Comparison of ENCODE assay signal across 1 cellular context in the genomic region with DNA sequence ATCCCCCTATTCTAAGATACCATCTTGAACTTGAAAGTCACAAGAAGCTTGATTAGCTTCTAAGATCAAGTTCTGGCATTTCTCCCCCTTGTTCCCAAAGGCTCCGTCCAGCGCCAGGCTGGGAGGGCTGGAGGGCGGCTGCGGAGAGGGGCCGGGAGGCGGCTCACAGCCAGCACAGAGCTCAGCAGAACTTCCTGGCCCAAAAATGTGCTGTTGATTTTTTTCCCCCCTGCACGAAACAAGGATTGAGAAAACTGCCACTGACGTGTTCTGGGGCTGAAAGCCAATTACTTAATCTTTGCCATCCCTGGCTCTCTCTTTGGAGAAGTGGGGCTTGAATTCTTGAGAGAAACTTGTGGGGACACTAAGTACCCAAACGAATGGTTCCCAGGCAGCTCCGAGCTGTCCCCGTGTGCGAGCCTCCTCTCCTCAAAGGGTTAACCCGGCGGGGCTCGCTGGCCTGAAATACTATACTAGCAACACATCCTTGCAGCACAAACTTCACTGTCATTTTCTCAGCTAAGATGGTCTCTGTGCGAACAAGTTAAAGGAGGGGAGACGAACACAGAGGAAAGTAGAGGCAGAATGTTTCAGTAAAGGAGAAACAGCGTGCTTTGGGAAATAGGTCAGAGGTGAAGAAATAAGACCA.
TF ChIP-seq lines count a peak whose summit lies in the region.

No MANE protein-coding gene starts in this region.

TF ChIP-seq in K562, 482 proteins besides CTCF, POLR2A, EP300 and RAD21 (continued from another document and continues in another):
- TF ChIP-seq ETV6 (IDR thresholded peaks at IDR 0.05; ENCODE audit: borderline replicate concordance in 1 of 2, low read depth in 2 of 2, low read length in 1 of 2), result 0 out of 4 replicates have a peak, but pooled peaks of 1 of the 2 experiments have one; percentile 35
- TF ChIP-seq ETV6 (CRISPR knock-in tag; IDR thresholded peaks at IDR 0.05; ENCODE audit: borderline replicate concordance), result no peak
- TF ChIP-seq MED1 (CRISPR knock-in tag; IDR thresholded peaks at IDR 0.05; ENCODE audit: borderline replicate concordance), result no peak
- no peak for TF ChIP-seq KLF1 (tag; IDR thresholded peaks at IDR 0.05)
- TF ChIP-seq ZNF586 (CRISPR knock-in tag; conservative IDR thresholded peaks at IDR 0.05), result no peak
- TF ChIP-seq POLR2B (IDR thresholded peaks at IDR 0.05; ENCODE audit: low read depth, partially characterized antibody), result peak; percentile 35
- peak; percentile 61; the same call in 1 of the 2 replicates for TF ChIP-seq GTF2E2 (tag; IDR thresholded peaks at IDR 0.05)
- TF ChIP-seq CREB1 (IDR thresholded peaks at IDR 0.05), result peak; percentile 28; the same call in 1 of the 2 replicates
- TF ChIP-seq CREB1 (CRISPR knock-in tag; IDR thresholded peaks at IDR 0.05), result no peak
- TF ChIP-seq BCL6 (CRISPR knock-in tag; IDR thresholded peaks at IDR 0.05), result no peak
- TF ChIP-seq NFIC (IDR thresholded peaks at IDR 0.05), result 0 out of 2 replicates have a peak, but pooled peaks have one; percentile 21
- no peak for TF ChIP-seq FOXJ3 (CRISPR knock-in tag; IDR thresholded peaks at IDR 0.05)
- TF ChIP-seq, protein P1, sequence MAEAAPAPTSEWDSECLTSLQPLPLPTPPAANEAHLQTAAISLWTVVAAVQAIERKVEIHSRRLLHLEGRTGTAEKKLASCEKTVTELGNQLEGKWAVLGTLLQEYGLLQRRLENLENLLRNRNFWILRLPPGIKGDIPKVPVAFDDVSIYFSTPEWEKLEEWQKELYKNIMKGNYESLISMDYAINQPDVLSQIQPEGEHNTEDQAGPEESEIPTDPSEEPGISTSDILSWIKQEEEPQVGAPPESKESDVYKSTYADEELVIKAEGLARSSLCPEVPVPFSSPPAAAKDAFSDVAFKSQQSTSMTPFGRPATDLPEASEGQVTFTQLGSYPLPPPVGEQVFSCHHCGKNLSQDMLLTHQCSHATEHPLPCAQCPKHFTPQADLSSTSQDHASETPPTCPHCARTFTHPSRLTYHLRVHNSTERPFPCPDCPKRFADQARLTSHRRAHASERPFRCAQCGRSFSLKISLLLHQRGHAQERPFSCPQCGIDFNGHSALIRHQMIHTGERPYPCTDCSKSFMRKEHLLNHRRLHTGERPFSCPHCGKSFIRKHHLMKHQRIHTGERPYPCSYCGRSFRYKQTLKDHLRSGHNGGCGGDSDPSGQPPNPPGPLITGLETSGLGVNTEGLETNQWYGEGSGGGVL (CRISPR knock-in tag; IDR thresholded peaks at IDR 0.05), result no peak
- TF ChIP-seq FOXK2 (conservative IDR thresholded peaks at IDR 0.05 in 1 of 2, IDR thresholded peaks at IDR 0.05 in 1 of 2; ENCODE audit: low read depth in 2 of 2), result peak in 1 of 2 experiments; percentile 15; a peak in 1 of 4 replicates
- TF ChIP-seq NFATC3 (IDR thresholded peaks at IDR 0.05), result peak; percentile 94
- TF ChIP-seq RB1 (IDR thresholded peaks at IDR 0.05; ENCODE audit: low read depth), result 0 out of 2 replicates have a peak, but pooled peaks have one; percentile 20
- 0 out of 2 replicates have a peak, but pooled peaks have one; percentile 17 for TF ChIP-seq LCOR (CRISPR knock-in tag; IDR thresholded peaks at IDR 0.05)
- TF ChIP-seq TAF1 (IDR thresholded peaks at IDR 0.05; ENCODE audit: control insufficient read depth, extremely low read depth, insufficient read depth, low read length, severe bottlenecking), result peak; percentile 19
- TF ChIP-seq, protein P2, sequence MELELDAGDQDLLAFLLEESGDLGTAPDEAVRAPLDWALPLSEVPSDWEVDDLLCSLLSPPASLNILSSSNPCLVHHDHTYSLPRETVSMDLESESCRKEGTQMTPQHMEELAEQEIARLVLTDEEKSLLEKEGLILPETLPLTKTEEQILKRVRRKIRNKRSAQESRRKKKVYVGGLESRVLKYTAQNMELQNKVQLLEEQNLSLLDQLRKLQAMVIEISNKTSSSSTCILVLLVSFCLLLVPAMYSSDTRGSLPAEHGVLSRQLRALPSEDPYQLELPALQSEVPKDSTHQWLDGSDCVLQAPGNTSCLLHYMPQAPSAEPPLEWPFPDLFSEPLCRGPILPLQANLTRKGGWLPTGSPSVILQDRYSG (tag; conservative IDR thresholded peaks at IDR 0.05; ENCODE audit: low read depth), result no peak
- TF ChIP-seq OTX1 (CRISPR knock-in tag; IDR thresholded peaks at IDR 0.05), result no peak
- TF ChIP-seq PHTF2 (CRISPR knock-in tag; IDR thresholded peaks at IDR 0.05), result no peak
- TF ChIP-seq, protein P3, sequence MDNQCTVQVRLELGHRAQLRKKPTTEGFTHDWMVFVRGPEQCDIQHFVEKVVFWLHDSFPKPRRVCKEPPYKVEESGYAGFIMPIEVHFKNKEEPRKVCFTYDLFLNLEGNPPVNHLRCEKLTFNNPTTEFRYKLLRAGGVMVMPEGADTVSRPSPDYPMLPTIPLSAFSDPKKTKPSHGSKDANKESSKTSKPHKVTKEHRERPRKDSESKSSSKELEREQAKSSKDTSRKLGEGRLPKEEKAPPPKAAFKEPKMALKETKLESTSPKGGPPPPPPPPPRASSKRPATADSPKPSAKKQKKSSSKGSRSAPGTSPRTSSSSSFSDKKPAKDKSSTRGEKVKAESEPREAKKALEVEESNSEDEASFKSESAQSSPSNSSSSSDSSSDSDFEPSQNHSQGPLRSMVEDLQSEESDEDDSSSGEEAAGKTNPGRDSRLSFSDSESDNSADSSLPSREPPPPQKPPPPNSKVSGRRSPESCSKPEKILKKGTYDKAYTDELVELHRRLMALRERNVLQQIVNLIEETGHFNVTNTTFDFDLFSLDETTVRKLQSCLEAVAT (IDR thresholded peaks at IDR 0.05), result peak; percentile 24 to 61; a peak in 2 of 4 replicates
- TF ChIP-seq ZBTB17 (CRISPR knock-in tag; IDR thresholded peaks at IDR 0.05), result peak; percentile 27; the same call in 1 of the 2 replicates
- TF ChIP-seq CBX3 (IDR thresholded peaks at IDR 0.05; ENCODE audit: borderline replicate concordance in 1 of 2, low read length in 2 of 2), result peak in 1 of 2 experiments; percentile 25; a peak in 1 of 3 replicates
- TF ChIP-seq, protein P4, sequence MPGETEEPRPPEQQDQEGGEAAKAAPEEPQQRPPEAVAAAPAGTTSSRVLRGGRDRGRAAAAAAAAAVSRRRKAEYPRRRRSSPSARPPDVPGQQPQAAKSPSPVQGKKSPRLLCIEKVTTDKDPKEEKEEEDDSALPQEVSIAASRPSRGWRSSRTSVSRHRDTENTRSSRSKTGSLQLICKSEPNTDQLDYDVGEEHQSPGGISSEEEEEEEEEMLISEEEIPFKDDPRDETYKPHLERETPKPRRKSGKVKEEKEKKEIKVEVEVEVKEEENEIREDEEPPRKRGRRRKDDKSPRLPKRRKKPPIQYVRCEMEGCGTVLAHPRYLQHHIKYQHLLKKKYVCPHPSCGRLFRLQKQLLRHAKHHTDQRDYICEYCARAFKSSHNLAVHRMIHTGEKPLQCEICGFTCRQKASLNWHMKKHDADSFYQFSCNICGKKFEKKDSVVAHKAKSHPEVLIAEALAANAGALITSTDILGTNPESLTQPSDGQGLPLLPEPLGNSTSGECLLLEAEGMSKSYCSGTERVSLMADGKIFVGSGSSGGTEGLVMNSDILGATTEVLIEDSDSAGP (CRISPR knock-in tag; IDR thresholded peaks at IDR 0.05), result peak; percentile 59; the same call in 1 of the 2 replicates
- TF ChIP-seq, protein P5, sequence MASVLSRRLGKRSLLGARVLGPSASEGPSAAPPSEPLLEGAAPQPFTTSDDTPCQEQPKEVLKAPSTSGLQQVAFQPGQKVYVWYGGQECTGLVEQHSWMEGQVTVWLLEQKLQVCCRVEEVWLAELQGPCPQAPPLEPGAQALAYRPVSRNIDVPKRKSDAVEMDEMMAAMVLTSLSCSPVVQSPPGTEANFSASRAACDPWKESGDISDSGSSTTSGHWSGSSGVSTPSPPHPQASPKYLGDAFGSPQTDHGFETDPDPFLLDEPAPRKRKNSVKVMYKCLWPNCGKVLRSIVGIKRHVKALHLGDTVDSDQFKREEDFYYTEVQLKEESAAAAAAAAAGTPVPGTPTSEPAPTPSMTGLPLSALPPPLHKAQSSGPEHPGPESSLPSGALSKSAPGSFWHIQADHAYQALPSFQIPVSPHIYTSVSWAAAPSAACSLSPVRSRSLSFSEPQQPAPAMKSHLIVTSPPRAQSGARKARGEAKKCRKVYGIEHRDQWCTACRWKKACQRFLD (CRISPR knock-in tag; IDR thresholded peaks at IDR 0.05), result peak; percentile 2; the same call in 1 of the 2 replicates
- TF ChIP-seq, protein P6, sequence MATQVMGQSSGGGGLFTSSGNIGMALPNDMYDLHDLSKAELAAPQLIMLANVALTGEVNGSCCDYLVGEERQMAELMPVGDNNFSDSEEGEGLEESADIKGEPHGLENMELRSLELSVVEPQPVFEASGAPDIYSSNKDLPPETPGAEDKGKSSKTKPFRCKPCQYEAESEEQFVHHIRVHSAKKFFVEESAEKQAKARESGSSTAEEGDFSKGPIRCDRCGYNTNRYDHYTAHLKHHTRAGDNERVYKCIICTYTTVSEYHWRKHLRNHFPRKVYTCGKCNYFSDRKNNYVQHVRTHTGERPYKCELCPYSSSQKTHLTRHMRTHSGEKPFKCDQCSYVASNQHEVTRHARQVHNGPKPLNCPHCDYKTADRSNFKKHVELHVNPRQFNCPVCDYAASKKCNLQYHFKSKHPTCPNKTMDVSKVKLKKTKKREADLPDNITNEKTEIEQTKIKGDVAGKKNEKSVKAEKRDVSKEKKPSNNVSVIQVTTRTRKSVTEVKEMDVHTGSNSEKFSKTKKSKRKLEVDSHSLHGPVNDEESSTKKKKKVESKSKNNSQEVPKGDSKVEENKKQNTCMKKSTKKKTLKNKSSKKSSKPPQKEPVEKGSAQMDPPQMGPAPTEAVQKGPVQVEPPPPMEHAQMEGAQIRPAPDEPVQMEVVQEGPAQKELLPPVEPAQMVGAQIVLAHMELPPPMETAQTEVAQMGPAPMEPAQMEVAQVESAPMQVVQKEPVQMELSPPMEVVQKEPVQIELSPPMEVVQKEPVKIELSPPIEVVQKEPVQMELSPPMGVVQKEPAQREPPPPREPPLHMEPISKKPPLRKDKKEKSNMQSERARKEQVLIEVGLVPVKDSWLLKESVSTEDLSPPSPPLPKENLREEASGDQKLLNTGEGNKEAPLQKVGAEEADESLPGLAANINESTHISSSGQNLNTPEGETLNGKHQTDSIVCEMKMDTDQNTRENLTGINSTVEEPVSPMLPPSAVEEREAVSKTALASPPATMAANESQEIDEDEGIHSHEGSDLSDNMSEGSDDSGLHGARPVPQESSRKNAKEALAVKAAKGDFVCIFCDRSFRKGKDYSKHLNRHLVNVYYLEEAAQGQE (CRISPR knock-in tag; IDR thresholded peaks at IDR 0.05; ENCODE audit: low read depth), result no peak
- TF ChIP-seq MYBL2 (IDR thresholded peaks at IDR 0.05; ENCODE audit: low read depth), result no peak
- no peak for TF ChIP-seq MYBL2 (CRISPR knock-in tag; IDR thresholded peaks at IDR 0.05; ENCODE audit: borderline replicate concordance)
- TF ChIP-seq RBFOX2 (IDR thresholded peaks at IDR 0.05; ENCODE audit: low read depth, low read length), result 0 out of 2 replicates have a peak, but pooled peaks have one; percentile 7
- peak; percentile 11; the same call in 1 of the 2 replicates for TF ChIP-seq CREM (IDR thresholded peaks at IDR 0.05; ENCODE audit: low read depth)
- TF ChIP-seq NBN (IDR thresholded peaks at IDR 0.05; ENCODE audit: low read depth), result peak; percentile 65; the same call in 1 of the 2 replicates
- TF ChIP-seq GABPB1 (CRISPR knock-in tag; IDR thresholded peaks at IDR 0.05), result 0 out of 2 replicates have a peak, but pooled peaks have one; percentile 20
- TF ChIP-seq KDM2B (CRISPR knock-in tag; IDR thresholded peaks at IDR 0.05), result no peak
- peak; percentile 29 for TF ChIP-seq TBP (optimal IDR thresholded peaks at IDR 0.05; ENCODE audit: low read depth, low read length)
- peak; percentile 78 for TF ChIP-seq NFRKB (IDR thresholded peaks at IDR 0.05; ENCODE audit: low read depth)
- no peak for TF ChIP-seq CC2D1A (IDR thresholded peaks at IDR 0.05)
- TF ChIP-seq, protein P7, sequence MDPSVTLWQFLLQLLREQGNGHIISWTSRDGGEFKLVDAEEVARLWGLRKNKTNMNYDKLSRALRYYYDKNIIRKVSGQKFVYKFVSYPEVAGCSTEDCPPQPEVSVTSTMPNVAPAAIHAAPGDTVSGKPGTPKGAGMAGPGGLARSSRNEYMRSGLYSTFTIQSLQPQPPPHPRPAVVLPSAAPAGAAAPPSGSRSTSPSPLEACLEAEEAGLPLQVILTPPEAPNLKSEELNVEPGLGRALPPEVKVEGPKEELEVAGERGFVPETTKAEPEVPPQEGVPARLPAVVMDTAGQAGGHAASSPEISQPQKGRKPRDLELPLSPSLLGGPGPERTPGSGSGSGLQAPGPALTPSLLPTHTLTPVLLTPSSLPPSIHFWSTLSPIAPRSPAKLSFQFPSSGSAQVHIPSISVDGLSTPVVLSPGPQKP (CRISPR knock-in tag; IDR thresholded peaks at IDR 0.05), result no peak
- TF ChIP-seq PML (IDR thresholded peaks at IDR 0.05; ENCODE audit: low read length), result peak; percentile 45; the same call in 1 of the 2 replicates
- peak; percentile 58 for TF ChIP-seq CHD1 (IDR thresholded peaks at IDR 0.05; ENCODE audit: low read length)
- TF ChIP-seq MYC (IDR thresholded peaks at IDR 0.05; ENCODE audit: low read depth, low read length), result 0 out of 2 replicates have a peak, but pooled peaks have one; percentile 19
- TF ChIP-seq MYC (CRISPR knock-in tag; IDR thresholded peaks at IDR 0.05; ENCODE audit: borderline replicate concordance, low read depth), result no peak
- TF ChIP-seq MEF2D (tag; conservative IDR thresholded peaks at IDR 0.05; ENCODE audit: low read depth), result no peak
- no peak for TF ChIP-seq XRCC5 (IDR thresholded peaks at IDR 0.05; ENCODE audit: low read depth, low read length)
- peak; percentile 89 for TF ChIP-seq ZNF384 (IDR thresholded peaks at IDR 0.05; ENCODE audit: low read depth, low read length)
- no peak for TF ChIP-seq ARHGAP35 (IDR thresholded peaks at IDR 0.05; ENCODE audit: partially characterized antibody)
- TF ChIP-seq SIN3B (IDR thresholded peaks at IDR 0.05; ENCODE audit: low read depth), result no peak
- TF ChIP-seq RNF2 (IDR thresholded peaks at IDR 0.05), result 0 out of 2 replicates have a peak, but pooled peaks have one; percentile 21
- TF ChIP-seq, protein P8, sequence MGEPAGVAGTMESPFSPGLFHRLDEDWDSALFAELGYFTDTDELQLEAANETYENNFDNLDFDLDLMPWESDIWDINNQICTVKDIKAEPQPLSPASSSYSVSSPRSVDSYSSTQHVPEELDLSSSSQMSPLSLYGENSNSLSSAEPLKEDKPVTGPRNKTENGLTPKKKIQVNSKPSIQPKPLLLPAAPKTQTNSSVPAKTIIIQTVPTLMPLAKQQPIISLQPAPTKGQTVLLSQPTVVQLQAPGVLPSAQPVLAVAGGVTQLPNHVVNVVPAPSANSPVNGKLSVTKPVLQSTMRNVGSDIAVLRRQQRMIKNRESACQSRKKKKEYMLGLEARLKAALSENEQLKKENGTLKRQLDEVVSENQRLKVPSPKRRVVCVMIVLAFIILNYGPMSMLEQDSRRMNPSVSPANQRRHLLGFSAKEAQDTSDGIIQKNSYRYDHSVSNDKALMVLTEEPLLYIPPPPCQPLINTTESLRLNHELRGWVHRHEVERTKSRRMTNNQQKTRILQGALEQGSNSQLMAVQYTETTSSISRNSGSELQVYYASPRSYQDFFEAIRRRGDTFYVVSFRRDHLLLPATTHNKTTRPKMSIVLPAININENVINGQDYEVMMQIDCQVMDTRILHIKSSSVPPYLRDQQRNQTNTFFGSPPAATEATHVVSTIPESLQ (CRISPR knock-in tag; IDR thresholded peaks at IDR 0.05), result 0 out of 2 replicates have a peak, but pooled peaks have one; percentile 32
